Comparison of ENCODE assay signal across 11 cellular contexts in genomic region chr19:49120325-49120683, GRCh38. TPM values are rescaled to one million over a fixed set of nuclear protein-coding genes. Genes with fewer than 3 reads are reported as not detected.
A peak's percentile ranks its signal among the peaks of the same experiment; 100 is the strongest.
DNase-seq lines count a peak whose midpoint lies in the region; ATAC-seq and TF ChIP-seq lines count a peak whose summit lies in the region.
"Had no signal": no experiment of that assay in that cellular context is flagged by ENCODE, and none has a peak within 500 bp of the region (broad histone marks: within the 10 kb centered on the region; RNA-seq: fewer than 3 reads in every experiment).

No MANE protein-coding gene starts in this region.

- no TSS peak for BruUV-seq in MCF 10A (replicated peaks; lab: Mats Ljungman, UMichigan)

- POLR2A ChIA-PET in CD8-positive, alpha-beta T cell (lab: Charles Lee) = interaction anchor here (0.6 to 1.7 kb wide), 2 partner anchors 8 to 735 kb away, joined by 3 to 4 read pairs; no protein-coding TSS in a partner anchor
- POLR2A ChIA-PET in MCF 10A (lab: Yijun Ruan, JAX) = interaction anchor here (0.6 to 2.2 kb wide), 8 partner anchors 8 to 152 kb away, joined by 3 to 8 read pairs (median 6); no protein-coding TSS in a partner anchor

- H2AFZ ChIP-seq in MM.1S (ENCODE audit: low read length) = peak overlapping the region; percentile 69; the same call in 1 of the 2 replicates

- peak overlapping the region; percentile 83 for H3K4me3 Mint-ChIP-seq in CD8-positive, alpha-beta T cell
- H3K4me3 Mint-ChIP-seq in MCF 10A (ENCODE audit: unreplicated experiment) = peak overlapping the region; percentile 83
- peak overlapping the region; percentile 86 for H3K4me3 Mint-ChIP-seq in neural crest cell

- H3K4me2 ChIP-seq in MM.1S (ENCODE audit: low read depth, low read length) = peak overlapping the region; percentile 100; the same call in 1 of the 2 replicates

- H3K27me3 Mint-ChIP-seq in CD8-positive, alpha-beta T cell (ENCODE audit: low read depth) = no peaks in the 10 kb centered on the region
- H3K27me3 Mint-ChIP-seq in MCF 10A (ENCODE audit: insufficient read depth, unreplicated experiment) (no peaks in the 10 kb centered on the region), neural crest cell (ENCODE audit: low read depth) (peaks cover 39% of the 10 kb centered on the region)

- no peaks in the 10 kb centered on the region for H3K36me3 Mint-ChIP-seq in CD8-positive, alpha-beta T cell
- H3K36me3 Mint-ChIP-seq in MCF 10A (ENCODE audit: insufficient read depth, unreplicated experiment) (peaks cover 25% of the 10 kb centered on the region), neural crest cell (ENCODE audit: low read depth) (no peaks in the 10 kb centered on the region)

- no peaks in the 10 kb centered on the region for H3K9me2 ChIP-seq in MM.1S (replicated peaks; ENCODE audit: insufficient read depth, low read length)

- no peaks in the 10 kb centered on the region for H3K27me3 ChIP-seq in CD8-positive, alpha-beta T cell (ENCODE audit: insufficient read depth, low read length)
- H3K27me3 ChIP-seq in MM.1S (replicated peaks; ENCODE audit: insufficient read depth, low read length) = peaks cover 30% of the 10 kb centered on the region

- H3K4me1 Mint-ChIP-seq in CD8-positive, alpha-beta T cell (ENCODE audit: low read depth) = peaks cover 30% of the 10 kb centered on the region
- H3K4me1 Mint-ChIP-seq in MCF 10A (ENCODE audit: insufficient read depth, unreplicated experiment) (peaks cover 31% of the 10 kb centered on the region), neural crest cell (peaks cover 27% of the 10 kb centered on the region)

- H3K9ac ChIP-seq in MM.1S (ENCODE audit: low read length) = no peak overlapping the region

- H3K27ac Mint-ChIP-seq in CD8-positive, alpha-beta T cell = peak overlapping the region; percentile 11
- H3K27ac Mint-ChIP-seq in MCF 10A (ENCODE audit: low read depth, unreplicated experiment) (peak overlapping the region; percentile 46), neural crest cell (ENCODE audit: unreplicated experiment) (no peak overlapping the region)

- no peak overlapping the region for H3K27ac ChIP-seq in CD8-positive, alpha-beta T cell (ENCODE audit: low read depth, low read length)
- no peak overlapping the region for H3K27ac ChIP-seq in MM.1S (ENCODE audit: low read length)

- TF ChIP-seq CTCF in CD8-positive, alpha-beta T cell (IDR thresholded peaks at IDR 0.05) = no peak
- TF ChIP-seq CTCF in MM.1S (IDR thresholded peaks at IDR 0.05; ENCODE audit: low read length) = no peak
- TF ChIP-seq CTCF in MCF 10A (IDR thresholded peaks at IDR 0.05; ENCODE audit: unreplicated experiment) = no peak
- TF ChIP-seq CTCF in neural crest cell (conservative IDR thresholded peaks at IDR 0.05) = no peak

- H3K9me3 Mint-ChIP-seq in CD8-positive, alpha-beta T cell = no peaks in the 10 kb centered on the region
- H3K9me3 Mint-ChIP-seq in MCF 10A (ENCODE audit: unreplicated experiment) (no peaks in the 10 kb centered on the region), neural crest cell (no peaks in the 10 kb centered on the region)

- DNase-seq in CD8-positive, alpha-beta T cell = no peak
- DNase-seq in MM.1S (no peak), MCF 10A (ENCODE audit: unreplicated experiment) (no peak), neural crest cell (ENCODE audit: low read depth, low spot score) (no peak), NCI-H128 (lab: John Stamatoyannopoulos, UW; ENCODE audit: unreplicated experiment) (no peak)
- DNase-seq in stimulated activated CD4-positive, alpha-beta T cell treated with anti-CD3 and anti-CD28 coated beads, Interleukin-1b, Interleukin-23, amount 100 ng/mL, for 48 hours = no peak
- DNase-seq: NCI-H1105 had no signal

- H3F3A ChIP-seq in MM.1S (ENCODE audit: insufficient read depth, low read length) = 0 out of 2 replicates have a peak, but pooled peaks cover 4% of the 10 kb centered on the region

- no peak overlapping the region for H3K4me3 ChIP-seq in CD8-positive, alpha-beta T cell (ENCODE audit: low read depth, low read length)
- H3K4me3 ChIP-seq in MM.1S (ENCODE audit: low read length) = 0 out of 2 replicates have a peak overlapping the region, but pooled peaks have one; percentile 86

- intact Hi-C loops in CD8-positive, alpha-beta T cell (cut with DNase I, micrococcal nuclease) = no loop called here
- intact Hi-C loops in MCF 10A (cut with micrococcal nuclease) = no loop called here

- H3K4me1 ChIP-seq in CD8-positive, alpha-beta T cell (ENCODE audit: insufficient read depth, low read length) = peaks cover 12% of the 10 kb centered on the region
- H3K4me1 ChIP-seq in MM.1S (ENCODE audit: low read length) = peaks cover 6% of the 10 kb centered on the region

- no peak for ATAC-seq in CD8-positive, alpha-beta T cell
- no peak for ATAC-seq in HG02678 (IDR thresholded peaks at IDR 0.05; ENCODE audit: unreplicated experiment)
- ATAC-seq in GM19455 (IDR thresholded peaks at IDR 0.05; ENCODE audit: unreplicated experiment) = no peak

- H3K36me3 ChIP-seq in CD8-positive, alpha-beta T cell (ENCODE audit: insufficient read depth, low read length) = no peaks in the 10 kb centered on the region
- no peaks in the 10 kb centered on the region for H3K36me3 ChIP-seq in MM.1S (replicated peaks; ENCODE audit: insufficient read depth, low read length)

- H3K9me3 ChIP-seq in CD8-positive, alpha-beta T cell (ENCODE audit: low read length) = no peaks in the 10 kb centered on the region
- no peaks in the 10 kb centered on the region for H3K9me3 ChIP-seq in MM.1S (replicated peaks; ENCODE audit: insufficient read depth, low read length)

- CTCF ChIA-PET in CD8-positive, alpha-beta T cell (lab: Charles Lee) = interaction anchor here (1.0 to 2.2 kb wide), 6 partner anchors 15 to 383 kb away, joined by 3 to 12 read pairs (median 4); partner anchors contain the start of genes GYS1 and RUVBL2
- CTCF ChIA-PET in MCF 10A (lab: Yijun Ruan, JAX) = interaction anchor here (0.6 to 2.6 kb wide), 6 partner anchors 14 to 78 kb away, joined by 3 to 10 read pairs (median 4); no protein-coding TSS in a partner anchor

- no peaks in the 10 kb centered on the region for H4K20me1 ChIP-seq in MM.1S (ENCODE audit: insufficient read depth, low read length)

- H3K79me2 ChIP-seq in MM.1S (ENCODE audit: low read length) = no peaks in the 10 kb centered on the region

RNA-seq across cellular contexts. Expression of gene PPFIA3, which starts 1.0 kb away (rescaled TPM):
- total RNA-seq in CD8-positive, alpha-beta T cell = 1 to 10 TPM; 3.0 to 4.0 TPM
- total RNA-seq in MCF 10A (2022) (6.7 and 8.0 TPM in 2 replicates), neural crest cell (21.7 and 22.7 TPM in 2 replicates)

RNA-seq across cellular contexts. Expression of gene C19orf73, which starts 1.4 kb away (rescaled TPM):
- total RNA-seq in CD8-positive, alpha-beta T cell = under 1 TPM; 0.60 to 0.81 TPM
- 2.4 and 3.2 TPM in 2 replicates for total RNA-seq in MCF 10A (2022)
- 1.0 and 1.3 TPM in 2 replicates for total RNA-seq in neural crest cell
- total RNA-seq: G401 had no signal

RNA-seq across cellular contexts. Expression of gene LIN7B, which starts 6.1 kb away (rescaled TPM):
- 1 to 10 TPM; 2.7 to 5.3 TPM for total RNA-seq in CD8-positive, alpha-beta T cell
- 2.6 and 3.2 TPM in 2 replicates for total RNA-seq in MCF 10A (2022)
- total RNA-seq in neural crest cell = 5.4 and 7.5 TPM in 2 replicates

RNA-seq across cellular contexts. Expression of gene HRC, which starts 34.9 kb away (rescaled TPM):
- not detected for total RNA-seq in CD8-positive, alpha-beta T cell
- total RNA-seq in MCF 10A (2022) = not detected in 2 replicates
- total RNA-seq in neural crest cell = 0.84 and 1.6 TPM in 2 replicates
- total RNA-seq: T-helper 1 cell treated with Interleukin-12 subunit alpha and Interleukin-12 subunit beta and Interleukin-4 antibody, amounts not matched to agents 30 ng/mL and 1 ng/mL, for 36 hours had no signal

RNA-seq across cellular contexts. Expression of gene SNRNP70, which starts 35.1 kb away (rescaled TPM):
- 100 to 1,000 TPM; 341 to 350 TPM for total RNA-seq in CD8-positive, alpha-beta T cell
- 199 and 200 TPM in 2 replicates for total RNA-seq in MCF 10A (2022)
- total RNA-seq in neural crest cell = 291 and 303 TPM in 2 replicates
